Comparison of ENCODE assay signal across 16 cellular contexts in genomic region chr6:79138146-79138545, GRCh38.
A peak's percentile ranks its signal among the peaks of the same experiment; 100 is the strongest.
DNase-seq lines count a peak whose midpoint lies in the region; ATAC-seq, FAIRE-seq and TF ChIP-seq lines count a peak whose summit lies in the region.
"Had no signal": no experiment of that assay in that cellular context is flagged by ENCODE, and none has a peak within 500 bp of the region (broad histone marks: within the 10 kb centered on the region; RNA-seq: fewer than 3 reads in every experiment).

No MANE protein-coding gene starts in this region.

- DNase-seq in EH (ENCODE audit: low read depth) (peak; percentile 7), amniotic stem cell (lab: John Stamatoyannopoulos, UW) (peak; percentile 0), fibroblast of gingiva (ENCODE audit: low read depth) (peak; percentile 47), iris pigment epithelial cell (ENCODE audit: low read depth) (peak; percentile 13), GM12891 (ENCODE audit: insufficient read length, low spot score) (no peak), right lobe of liver (no peak), 8988T (no peak)
- DNase-seq: ACHN; C1 segment of cervical spinal cord; Calu3; CD4-positive, alpha-beta T cell; DMS79; EL; H7 had no signal

- no peaks in the 10 kb centered on the region for H3K27me3 ChIP-seq in right lobe of liver

- no peaks in the 10 kb centered on the region for H3K36me3 ChIP-seq in right lobe of liver

- no peak overlapping the region for H3K27ac ChIP-seq in right lobe of liver

- no peak for ATAC-seq in right lobe of liver
- ATAC-seq: GM23338 had no signal

- no peaks in the 10 kb centered on the region for H3K4me1 ChIP-seq in right lobe of liver

- TF ChIP-seq POLR2A in GM12891 (IDR thresholded peaks at IDR 0.05; ENCODE audit: low read depth, low read length): no peak
- no peak for TF ChIP-seq POLR2A in right lobe of liver (IDR thresholded peaks at IDR 0.05)

- no peak for FAIRE-seq in GM12891 (lab: Jason Lieb, UNC)
- FAIRE-seq: G401.6 had no signal

- WGBS in right lobe of liver (ENCODE audit: insufficient coverage, low coverage, low lambda C conversion rate, missing lambda C conversion rate): 83% methylated on average over 1 of the region's 1 CpG

- intact Hi-C loops in right lobe of liver (cut with DNase I): no loop called here

- no peak overlapping the region for H3K4me3 ChIP-seq in right lobe of liver
- H3K4me3 ChIP-seq: GM23338 had no signal

- no peak for TF ChIP-seq CTCF in right lobe of liver (IDR thresholded peaks at IDR 0.05)

- no peaks in the 10 kb centered on the region for H3K9me3 ChIP-seq in right lobe of liver

TF ChIP-seq in GM12891, 5 proteins besides CTCF, POLR2A, EP300 and RAD21:
- TF ChIP-seq TAF1 (IDR thresholded peaks at IDR 0.05; ENCODE audit: low read depth, low read length): no peak

Comparison
In these comparisons a context has a peak if more than half of its experiments do, and no peak if none do; other contexts are left out.
1. DNase-seq: peak in EH (single experiment), amniotic stem cell (single experiment), fibroblast of gingiva (single experiment) and iris pigment epithelial cell (single experiment); none in GM12891 (single experiment), right lobe of liver (0 of 3) and 8988T (single experiment).